In the genomic region with DNA sequence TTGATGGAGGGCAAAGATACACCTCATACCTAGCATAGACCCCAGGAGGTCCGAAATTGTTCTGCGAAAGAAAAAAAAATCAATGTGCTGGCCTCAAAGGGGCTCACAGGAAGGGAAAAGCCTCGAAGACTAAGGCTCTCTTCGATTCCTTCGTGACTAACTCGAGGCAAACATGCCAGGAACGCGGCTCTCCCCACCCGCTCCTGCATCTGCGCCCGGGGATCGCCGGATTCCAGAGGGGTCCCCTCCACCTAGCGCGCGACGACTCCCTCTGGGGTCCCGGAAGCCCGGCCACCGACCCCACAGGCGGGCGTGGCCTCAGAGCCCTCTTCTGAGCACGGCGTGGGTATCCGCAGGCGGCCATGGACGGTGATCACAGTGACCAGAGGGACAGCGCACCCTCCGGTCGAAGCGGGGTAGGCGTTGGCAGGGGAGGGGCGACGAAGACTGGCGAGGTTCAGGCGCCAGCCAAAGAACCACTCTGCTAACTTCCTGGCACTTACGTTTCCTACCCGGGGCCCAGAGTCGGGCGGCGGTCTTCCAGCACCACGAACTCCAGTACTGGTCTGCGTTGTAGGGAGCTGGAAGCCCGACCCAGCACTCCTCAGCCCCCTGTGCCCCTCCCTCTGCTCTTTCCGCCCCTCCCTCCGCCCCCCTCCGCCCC, we compare ENCODE assay signal across 8 cellular contexts. TPM values are rescaled to one million over a fixed set of nuclear protein-coding genes. Genes with fewer than 3 reads are reported as not detected.
A peak's percentile ranks its signal among the peaks of the same experiment; 100 is the strongest.
DNase-seq lines count a peak whose midpoint lies in the region; ATAC-seq, FAIRE-seq and TF ChIP-seq lines count a peak whose summit lies in the region.

No MANE protein-coding gene starts in this region.

- H3K9me1 ChIP-seq in K562 (ENCODE audit: control insufficient read depth, insufficient read depth, low read length) = no peaks in the 10 kb centered on the region

- H3K4me3 ChIP-seq in K562 = peak overlapping the region; percentile 99
- H3K4me3 ChIP-seq in iPS-15b (ENCODE audit: low read depth, low read length) = peak overlapping the region; percentile 90

- H3K9me3 ChIP-seq in ES-I3 (ENCODE audit: control insufficient read depth, insufficient read depth, low read length) (no peaks in the 10 kb centered on the region), K562 (replicated peaks; ENCODE audit: control insufficient read depth, insufficient read depth, low read depth, low read length) (no peaks in the 10 kb centered on the region), iPS-15b (ENCODE audit: control insufficient read depth, insufficient read depth, low read length) (no peaks in the 10 kb centered on the region)

- intact Hi-C loops in K562 (cut with micrococcal nuclease) (loop anchor here (10.0 kb wide), 1 partner anchor 322 kb away; no protein-coding TSS in a partner anchor), sciatic nerve (cut with DNase I) (no loop called here)

- FAIRE-seq in K562 (lab: Jason Lieb, UNC) = peak; percentile 70

- H3K36me3 ChIP-seq in ES-I3 (ENCODE audit: insufficient read depth, low read length) = peaks cover 6% of the 10 kb centered on the region
- H3K36me3 ChIP-seq in K562 (ENCODE audit: control insufficient read depth, insufficient read depth, low read length) = peaks cover 41% of the 10 kb centered on the region
- peaks cover 12% of the 10 kb centered on the region for H3K36me3 ChIP-seq in iPS-15b (ENCODE audit: control insufficient read depth, insufficient read depth, low read length)

- CTCF ChIA-PET in K562 (lab: Yijun Ruan, JAX; ENCODE audit: low intra/inter-chr PET ratio) = no interaction called here

- DNase-seq in NOMO-1 treated with DMSO at 0.1 percent for 48 hours (lab: John Stamatoyannopoulos, UW; ENCODE audit: unreplicated experiment) = peak; percentile 96
- peak; percentile 84 to 87 (median 86) for DNase-seq in K562 (ENCODE audit: extremely low read depth in 1 of 4, low spot score in 3 of 4)
- peak; percentile 91 for DNase-seq in sciatic nerve (ENCODE audit: low spot score)
- DNase-seq in stimulated activated CD4-positive, alpha-beta T cell treated with anti-CD3 and anti-CD28 coated beads, Interleukin-2, amount 100 ng/mL, for 48 hours = no peak

- H2AFZ ChIP-seq in K562 (ENCODE audit: low read depth, low read length) = peak overlapping the region; percentile 96

- peak in 1 of 2 experiments; percentile 32; a peak in 2 of 4 replicates for TF ChIP-seq RAD21 in K562 (CRISPR knock-in tag; conservative IDR thresholded peaks at IDR 0.05 in 1 of 2, IDR thresholded peaks at IDR 0.05 in 1 of 2)

- H4K20me1 ChIP-seq in K562 (replicated peaks; ENCODE audit: control insufficient read depth, insufficient read depth, low read length) = peaks cover 12% of the 10 kb centered on the region; the same call in 1 of the 2 replicates

- H3K9ac ChIP-seq in ES-I3 (ENCODE audit: low read depth, low read length) (peak overlapping the region; percentile 84), K562 (ENCODE audit: insufficient read depth in 1 of 2, low read depth in 2 of 2, low read length in 2 of 2) (peak overlapping the region; percentile 81 to 93), iPS-15b (ENCODE audit: low read depth, low read length) (peak overlapping the region; percentile 91)

- ATAC-seq in GM19438 (IDR thresholded peaks at IDR 0.05; ENCODE audit: low read depth, unreplicated experiment) = peak; percentile 53
- peak; percentile 67 for ATAC-seq in HG03442 (IDR thresholded peaks at IDR 0.05; ENCODE audit: unreplicated experiment)
- peak; percentile 88 for ATAC-seq in K562
- ATAC-seq in sciatic nerve = peak; percentile 93

- 0 out of 2 replicates have a peak, but pooled peaks cover 3% of the 10 kb centered on the region for H3K4me1 ChIP-seq in ES-I3 (ENCODE audit: insufficient read depth, low read length)
- peaks cover 10 to 27% of the 10 kb centered on the region in 2 experiments; a peak in 4 of 5 replicates for H3K4me1 ChIP-seq in K562 (replicated peaks in 1 of 2; ENCODE audit: control insufficient read depth in 2 of 2, insufficient read depth in 2 of 2, low read length in 2 of 2)
- H3K4me1 ChIP-seq in iPS-15b (ENCODE audit: control insufficient read depth, insufficient read depth, low read length) = peaks cover 5% of the 10 kb centered on the region

- WGBS in K562 (ENCODE audit: insufficient coverage, low coverage, missing lambda C conversion rate) = under 1% methylated on average over 40 of the region's 47 CpGs

- peak overlapping the region; percentile 83 for H3K27ac ChIP-seq in K562 (ENCODE audit: extremely low read depth, low read depth, low read length)

- peak overlapping the region; percentile 97 for H3K4me2 ChIP-seq in K562 (ENCODE audit: insufficient read depth, low read length)

- TF ChIP-seq POLR2A in K562 (conservative IDR thresholded peaks at IDR 0.05) = peak; percentile 89

- BruUV-seq in K562 (replicated peaks; lab: Mats Ljungman, UMichigan) = no TSS peak

- POLR2A ChIA-PET in K562 (lab: Yijun Ruan, JAX) = interaction anchor here (0.6 to 2.4 kb wide), 11 partner anchors 10 to 724 kb away, joined by 3 to 26 read pairs (median 5); no protein-coding TSS in a partner anchor

- TF ChIP-seq EP300 in K562 (IDR thresholded peaks at IDR 0.05; ENCODE audit: low read length) = no peak

- TF ChIP-seq CTCF in K562 (IDR thresholded peaks at IDR 0.05 in 2 of 3, conservative IDR thresholded peaks at IDR 0.05 in 1 of 3; ENCODE audit: insufficient read depth in 2 of 3, low read depth in 1 of 3, low read length in 3 of 3) = peak; percentile 57 to 61 (median 58)

- in situ Hi-C loops in K562 (cut with MboI) = no loop called here

- peaks cover 64% of the 10 kb centered on the region for H3K79me2 ChIP-seq in K562 (ENCODE audit: control insufficient read depth, insufficient read depth, low read length)

- H3K27me3 ChIP-seq in K562 (ENCODE audit: control insufficient read depth in 2 of 2, insufficient read depth in 2 of 2, low read length in 2 of 2) (no peaks in the 10 kb centered on the region), iPS-15b (ENCODE audit: control insufficient read depth, insufficient read depth, low read length) (no peaks in the 10 kb centered on the region)

TF ChIP-seq in K562, 482 proteins besides CTCF, POLR2A, EP300 and RAD21 (continues in another document):
- TF ChIP-seq ZNF232 (CRISPR knock-in tag; IDR thresholded peaks at IDR 0.05) (no peak), SMARCA4 (IDR thresholded peaks at IDR 0.05) (peak; percentile 24; the same call in 1 of the 2 replicates), JUND (IDR thresholded peaks at IDR 0.05; ENCODE audit: borderline replicate concordance, low read depth, low read length) (no peak), JUND (tag; IDR thresholded peaks at IDR 0.05; ENCODE audit: borderline replicate concordance, low read depth, low read length) (no peak), TCF3 (CRISPR knock-in tag; IDR thresholded peaks at IDR 0.05) (peak; percentile 29), BHLHE40 (IDR thresholded peaks at IDR 0.05; ENCODE audit: low read length) (no peak), DPF2 (IDR thresholded peaks at IDR 0.05) (0 out of 2 replicates have a peak, but pooled peaks have one; percentile 6), ARHGAP35 (IDR thresholded peaks at IDR 0.05; ENCODE audit: partially characterized antibody) (no peak), PCBP1 (IDR thresholded peaks at IDR 0.05; ENCODE audit: low read depth, low read length, poor library complexity, severe bottlenecking) (no peak), CBX2 (IDR thresholded peaks at IDR 0.05; ENCODE audit: insufficient read depth, low read length, poor library complexity, severe bottlenecking) (no peak), PHF21A (IDR thresholded peaks at IDR 0.05; ENCODE audit: borderline replicate concordance, low read depth) (no peak), ZHX1 (conservative IDR thresholded peaks at IDR 0.05; ENCODE audit: low read length) (0 out of 2 replicates have a peak, but pooled peaks have one; percentile 27), SIN3A (IDR thresholded peaks at IDR 0.05; ENCODE audit: borderline replicate concordance in 2 of 2, control insufficient read depth in 1 of 2, low read depth in 2 of 2, low read length in 2 of 2) (peak in 1 of 2 experiments; percentile 54; a peak in 2 of 4 replicates)

RNA-seq across cellular contexts. Expression of gene EIF3J, which starts 0.5 kb away (rescaled TPM):
- total RNA-seq in K562 (2011; cell fraction: chromatin; rRNA removed; ENCODE audit: low replicate concordance) = 59.3 and 164 TPM in 2 replicates
- total RNA-seq in K562 (2011; cell fraction: nucleolus; rRNA removed) = 30.7 and 36.6 TPM in 2 replicates
- total RNA-seq in K562 (2011; cell fraction: nucleoplasm; rRNA removed) = 61.7 and 80.6 TPM in 2 replicates
- total RNA-seq in K562 (2014; rRNA removed) (80.7 and 85.0 TPM in 2 replicates), K562 (2014; rRNA removed; fragmentation: Illumina TruSeq; extraction: Trizol) (151 and 171 TPM in 2 replicates), K562 (2015; rRNA removed; fragmentation: Illumina TruSeq; extraction: Trizol) (146 and 164 TPM in 2 replicates), K562 (2021) (150 and 153 TPM in 2 replicates), sciatic nerve (68.9 TPM)
- polyA plus RNA-seq in K562 (2011; rRNA removed) (152 and 217 TPM in 2 replicates), K562 (2014; fragmentation: Illumina TruSeq; extraction: Trizol) (192 and 215 TPM in 2 replicates), K562 (2014; fragmentation: Nextera tagmentation; extraction: Ambion mirVana) (10 to 100 TPM; 44.2 to 48.4 TPM), K562 (2014; rRNA removed) (111 and 150 TPM in 2 replicates)
- polyA plus RNA-seq in K562 (2011; cell fraction: cytosol; rRNA removed) = 38.7 and 77.9 TPM in 2 replicates
- 25.5 and 42.4 TPM in 2 replicates for polyA plus RNA-seq in K562 (2011; cell fraction: nucleus; rRNA removed)
- polyA plus RNA-seq in K562 (2012) = 150 and 152 TPM in 2 replicates
- polyA minus RNA-seq in K562 (2011; rRNA and poly(A)+ RNA removed) = 184 and 187 TPM in 2 replicates
- 46.2 and 66.9 TPM in 2 replicates for polyA minus RNA-seq in K562 (2011; cell fraction: cytosol; rRNA and poly(A)+ RNA removed)
- polyA minus RNA-seq in K562 (2011; cell fraction: nucleus; rRNA and poly(A)+ RNA removed) = 17.0 and 31.5 TPM in 2 replicates

Comparison
In these comparisons a context has a peak if more than half of its experiments do, and no peak if none do; other contexts are left out.
1. DNase-seq: peak in NOMO-1 treated with DMSO at 0.1 percent for 48 hours (single experiment), K562 (4 of 4) and sciatic nerve (single experiment); none in stimulated activated CD4-positive, alpha-beta T cell treated with anti-CD3 and anti-CD28 coated beads, Interleukin-2, amount 100 ng/mL, for 48 hours (0 of 2).
2. Peak in every context shown above with its lines, with median percentiles within 50 percentile points of each other: H3K9ac ChIP-seq and ATAC-seq.